ENCODE assay signal across 21 cellular contexts in genomic region chr11:70414341-70415100, GRCh38.
"Had no signal": no experiment of that assay in that cellular context is flagged by ENCODE, and none has a peak within 500 bp of the region (broad histone marks: within the 10 kb centered on the region; RNA-seq: fewer than 3 reads in every experiment).

No MANE protein-coding gene starts in this region.

- H3K27ac ChIP-seq: adrenal gland, gastrocnemius medialis, thoracic aorta, WERI-Rb-1 had no signal

- DNase-seq: activated CD4-positive, alpha-beta T cell treated with anti-CD3 and anti-CD28 coated beads for 1 hour; activated CD8-positive, alpha-beta memory T cell treated with anti-CD3 and anti-CD28 coated beads for 24 hours; activated effector memory CD4-positive, alpha-beta T cell treated with anti-CD3 and anti-CD28 coated beads, Interleukin-2, amount 50 U/mL, for 16 hours; activated T-cell treated with anti-CD3 and anti-CD28 coated beads, Interleukin-2, amount 50 U/mL, for 72 hours; endodermal cell; head of caudate nucleus; occipital lobe; sigmoid colon; stimulated activated CD4-positive, alpha-beta T cell treated with anti-CD3 and anti-CD28 coated beads, Interleukin-4, amount 100 ng/mL, for 4 hours; WERI-Rb-1 had no signal

- H3K9me3 Mint-ChIP-seq: activated naive CD4-positive, alpha-beta T cell treated with anti-CD3 and anti-CD28 coated beads, Interleukin-2, amount 50 U/mL, for 24 hours; activated T-cell treated with anti-CD3 and anti-CD28 coated beads, Interleukin-2, amount 50 U/mL, for 72 hours; endodermal cell; mesothelial cell of epicardium; nephron; stimulated activated memory B cell treated with anti-CD40 and anti-IgM and Interleukin-4, amounts not matched to agents 10 μg/mL and 1 μg/mL and 100 μg/mL, for 72 hours had no signal

- H3K4me3 ChIP-seq: adrenal gland, gastrocnemius medialis, lung, sigmoid colon, thoracic aorta had no signal

- H3K9me3 ChIP-seq: adrenal gland, gastrocnemius medialis, sigmoid colon, thoracic aorta had no signal

- H3K27me3 ChIP-seq: adrenal gland, gastrocnemius medialis, sigmoid colon had no signal

- H3K4me3 Mint-ChIP-seq: activated naive CD4-positive, alpha-beta T cell treated with anti-CD3 and anti-CD28 coated beads, Interleukin-2, amount 50 U/mL, for 24 hours; endodermal cell; mesothelial cell of epicardium; nephron; stimulated activated memory B cell treated with anti-CD40 and anti-IgM and Interleukin-4, amounts not matched to agents 10 μg/mL and 1 μg/mL and 100 μg/mL, for 72 hours had no signal

- H3K27ac Mint-ChIP-seq: activated naive CD4-positive, alpha-beta T cell treated with anti-CD3 and anti-CD28 coated beads, Interleukin-2, amount 50 U/mL, for 24 hours; activated T-cell treated with anti-CD3 and anti-CD28 coated beads, Interleukin-2, amount 50 U/mL, for 72 hours; nephron; stimulated activated memory B cell treated with anti-CD40 and anti-IgM and Interleukin-4, amounts not matched to agents 10 μg/mL and 1 μg/mL and 100 μg/mL, for 72 hours had no signal

- H3K27me3 Mint-ChIP-seq: activated naive CD4-positive, alpha-beta T cell treated with anti-CD3 and anti-CD28 coated beads, Interleukin-2, amount 50 U/mL, for 24 hours had no signal

- H3K4me1 ChIP-seq: gastrocnemius medialis, sigmoid colon had no signal

- FAIRE-seq: colon, keratinocyte had no signal

- H3K4me1 Mint-ChIP-seq: activated naive CD4-positive, alpha-beta T cell treated with anti-CD3 and anti-CD28 coated beads, Interleukin-2, amount 50 U/mL, for 24 hours; endodermal cell; nephron; stimulated activated memory B cell treated with anti-CD40 and anti-IgM and Interleukin-4, amounts not matched to agents 10 μg/mL and 1 μg/mL and 100 μg/mL, for 72 hours had no signal

- H3K36me3 Mint-ChIP-seq: stimulated activated memory B cell treated with anti-CD40 and anti-IgM and Interleukin-4, amounts not matched to agents 10 μg/mL and 1 μg/mL and 100 μg/mL, for 72 hours had no signal

- ATAC-seq: activated T-cell treated with anti-CD3 and anti-CD28 coated beads, Interleukin-2, amount 50 U/mL, for 72 hours; left lobe of liver; stimulated activated memory B cell treated with anti-CD40 and anti-IgM and Interleukin-4, amounts not matched to agents 10 μg/mL and 1 μg/mL and 100 μg/mL, for 72 hours had no signal
